ENCODE assay signal across 22 cellular contexts in the genomic region with DNA sequence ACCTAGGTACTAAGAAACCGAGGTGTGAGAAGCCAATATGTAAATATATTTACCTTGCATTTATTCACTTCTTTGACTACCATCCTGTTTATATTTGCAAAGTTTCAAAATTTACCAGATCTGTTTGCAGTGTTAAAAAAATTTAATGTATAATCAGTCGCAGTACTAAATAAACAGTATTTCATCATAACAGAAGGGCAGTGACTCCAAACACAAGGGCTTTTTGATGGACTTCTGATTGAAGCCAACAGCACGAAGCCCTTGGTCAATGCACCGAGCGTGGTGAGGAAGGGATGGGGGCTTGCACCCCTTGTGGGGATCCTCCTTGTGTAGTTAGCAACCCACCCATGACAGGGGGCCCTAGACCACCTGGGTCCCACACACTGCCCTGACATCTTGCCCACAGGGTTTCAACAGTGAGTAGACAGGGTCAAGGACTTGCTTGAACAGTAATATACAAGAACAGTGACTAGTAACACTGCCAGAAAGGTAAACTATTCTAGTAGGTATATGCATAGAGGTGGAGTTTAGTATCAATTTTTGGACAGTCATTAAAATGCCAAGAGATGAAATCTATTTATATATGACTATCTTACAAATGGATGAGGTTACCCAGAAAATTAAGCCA. TPM values are rescaled to one million over a fixed set of nuclear protein-coding genes. Genes with fewer than 3 reads are reported as not detected.
DNase-seq lines count a peak whose midpoint lies in the region; ATAC-seq, FAIRE-seq and TF ChIP-seq lines count a peak whose summit lies in the region.
"Had no signal": no experiment of that assay in that cellular context is flagged by ENCODE, and none has a peak within 500 bp of the region (broad histone marks: within the 10 kb centered on the region; RNA-seq: fewer than 3 reads in every experiment).

No MANE protein-coding gene starts in this region.

- CTCF ChIA-PET in HepG2 (lab: Yijun Ruan, JAX; ENCODE audit: low intra/inter-chr PET ratio, low total read pairs) = no interaction called here

- H3K27ac ChIP-seq in caudate nucleus (ENCODE audit: low read depth, low read length) = peak overlapping the region; percentile 14
- peak overlapping the region; percentile 36 for H3K27ac ChIP-seq in HepG2 (ENCODE audit: extremely low read length, insufficient read depth, low read length)
- H3K27ac ChIP-seq: HL-60 had no signal

- TF ChIP-seq RAD21 in HepG2 (CRISPR knock-in tag; IDR thresholded peaks at IDR 0.05) = no peak

- no peaks in the 10 kb centered on the region for H3K79me2 ChIP-seq in HepG2 (ENCODE audit: insufficient read depth, low read length)

- BruUV-seq in HepG2 (replicated peaks; lab: Mats Ljungman, UMichigan) = no TSS peak

- no peak for DNase-seq in caudate nucleus (lab: John Stamatoyannopoulos, UW)
- DNase-seq in HepG2 (ENCODE audit: low spot score) = peak; percentile 44
- DNase-seq in UCSD-AML1 (lab: John Stamatoyannopoulos, UW; ENCODE audit: unreplicated experiment) = no peak
- DNase-seq in foreskin melanocyte = no peak
- DNase-seq: ACHN; BE2C; C1 segment of cervical spinal cord; CD4-positive, alpha-beta T cell; DMS153; DMS79; GDM1; GOT3; H7; HFFc6; KBM-7 had no signal

- no peak for TF ChIP-seq CTCF in HepG2 (CRISPR knock-in tag; IDR thresholded peaks at IDR 0.05)

- no peak overlapping the region for H3K9ac ChIP-seq in HepG2 (ENCODE audit: insufficient read depth, low read depth, low read length)

- no peak overlapping the region for H2AFZ ChIP-seq in HepG2 (ENCODE audit: low read length)

- POLR2A ChIA-PET in HepG2 (lab: Yijun Ruan, JAX) = no interaction called here

- no peak for TF ChIP-seq POLR2A in HepG2 (IDR thresholded peaks at IDR 0.05; ENCODE audit: insufficient read depth in 1 of 2, low read depth in 2 of 2, low read length in 2 of 2)

- peak overlapping the region; percentile 37; the same call in 1 of the 2 replicates for H3K4me2 ChIP-seq in HepG2 (ENCODE audit: low read depth, low read length)

- peak; percentile 73 for ATAC-seq in HepG2
- no peak for ATAC-seq in HG03439 (IDR thresholded peaks at IDR 0.05; ENCODE audit: unreplicated experiment)
- no peak for ATAC-seq in GM21381 (IDR thresholded peaks at IDR 0.05; ENCODE audit: unreplicated experiment)
- ATAC-seq: HCT116 had no signal

- no peaks in the 10 kb centered on the region for H4K20me1 ChIP-seq in HepG2 (ENCODE audit: insufficient read depth, low read length)

- in situ Hi-C loops in HepG2 (cut with HindIII; ENCODE audit: extremely low pct_ligation_motif_present, low pct_unique_long_range_greater_than_20kb) = no loop called here

- H3K4me3 ChIP-seq in HepG2 (replicated peaks in 1 of 3; ENCODE audit: insufficient read depth in 1 of 3, low read depth in 2 of 3, low read length in 3 of 3) = no peak overlapping the region

- intact Hi-C loops in HepG2 (cut with micrococcal nuclease; ENCODE audit: unreplicated experiment) = no loop called here

- peaks cover 0 to 4% of the 10 kb centered on the region in 2 experiments; a peak in 1 of 5 replicates for H3K36me3 ChIP-seq in HepG2 (replicated peaks in 1 of 2; ENCODE audit: control insufficient read depth in 1 of 2, insufficient read depth in 2 of 2, low read length in 2 of 2)
- H3K36me3 ChIP-seq: BE2C had no signal

- peaks cover 15% of the 10 kb centered on the region for H3K4me1 ChIP-seq in HepG2 (ENCODE audit: insufficient read depth, low read length)
- H3K4me1 ChIP-seq: BE2C had no signal

- H3K9me3 ChIP-seq in HepG2 (ENCODE audit: low read length) = no peaks in the 10 kb centered on the region
- H3K9me3 ChIP-seq: BE2C had no signal

- 7% methylated on average over 5 of the region's 5 CpGs for WGBS in HepG2 (ENCODE audit: low lambda C conversion rate)

- TF ChIP-seq EP300 in HepG2 (IDR thresholded peaks at IDR 0.05; ENCODE audit: low read depth in 2 of 2, low read length in 2 of 2) (peak in 1 of 2 experiments; percentile 39; a peak in 2 of 4 replicates), HepG2 (CRISPR knock-in tag; IDR thresholded peaks at IDR 0.05; ENCODE audit: borderline replicate concordance) (no peak)

- FAIRE-seq in islet of Langerhans (lab: Jason Lieb, UNC) (peak; percentile 95), HepG2 (lab: Jason Lieb, UNC) (peak; percentile 60)
- FAIRE-seq: A204.1, GM12892 had no signal

- H3K27me3 ChIP-seq in HepG2 (ENCODE audit: control insufficient read depth in 1 of 2, insufficient read depth in 2 of 2, low read length in 2 of 2) = no peaks in the 10 kb centered on the region
- H3K27me3 ChIP-seq: BE2C had no signal

TF ChIP-seq in HepG2, 621 proteins besides CTCF, POLR2A, EP300 and RAD21 (continues in another document):
- TF ChIP-seq, protein P1, sequence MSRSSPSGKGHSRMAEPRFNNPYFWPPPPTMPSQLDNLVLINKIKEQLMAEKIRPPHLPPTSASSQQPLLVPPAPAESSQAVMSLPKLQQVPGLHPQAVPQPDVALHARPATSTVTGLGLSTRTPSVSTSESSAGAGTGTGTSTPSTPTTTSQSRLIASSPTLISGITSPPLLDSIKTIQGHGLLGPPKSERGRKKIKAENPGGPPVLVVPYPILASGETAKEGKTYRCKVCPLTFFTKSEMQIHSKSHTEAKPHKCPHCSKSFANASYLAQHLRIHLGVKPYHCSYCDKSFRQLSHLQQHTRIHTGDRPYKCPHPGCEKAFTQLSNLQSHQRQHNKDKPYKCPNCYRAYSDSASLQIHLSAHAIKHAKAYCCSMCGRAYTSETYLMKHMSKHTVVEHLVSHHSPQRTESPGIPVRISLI (CRISPR knock-in tag; IDR thresholded peaks at IDR 0.05; ENCODE audit: borderline replicate concordance) = peak; percentile 52; the same call in 1 of the 2 replicates
- TF ChIP-seq HDAC2 (CRISPR knock-in tag; IDR thresholded peaks at IDR 0.05) = peak; percentile 26; the same call in 1 of the 2 replicates
- TF ChIP-seq PAX8 (CRISPR knock-in tag; IDR thresholded peaks at IDR 0.05; ENCODE audit: borderline replicate concordance) = no peak
- no peak for TF ChIP-seq SRSF1 (optimal IDR thresholded peaks at IDR 0.05; ENCODE audit: low read depth, low read length)
- TF ChIP-seq, protein P2, sequence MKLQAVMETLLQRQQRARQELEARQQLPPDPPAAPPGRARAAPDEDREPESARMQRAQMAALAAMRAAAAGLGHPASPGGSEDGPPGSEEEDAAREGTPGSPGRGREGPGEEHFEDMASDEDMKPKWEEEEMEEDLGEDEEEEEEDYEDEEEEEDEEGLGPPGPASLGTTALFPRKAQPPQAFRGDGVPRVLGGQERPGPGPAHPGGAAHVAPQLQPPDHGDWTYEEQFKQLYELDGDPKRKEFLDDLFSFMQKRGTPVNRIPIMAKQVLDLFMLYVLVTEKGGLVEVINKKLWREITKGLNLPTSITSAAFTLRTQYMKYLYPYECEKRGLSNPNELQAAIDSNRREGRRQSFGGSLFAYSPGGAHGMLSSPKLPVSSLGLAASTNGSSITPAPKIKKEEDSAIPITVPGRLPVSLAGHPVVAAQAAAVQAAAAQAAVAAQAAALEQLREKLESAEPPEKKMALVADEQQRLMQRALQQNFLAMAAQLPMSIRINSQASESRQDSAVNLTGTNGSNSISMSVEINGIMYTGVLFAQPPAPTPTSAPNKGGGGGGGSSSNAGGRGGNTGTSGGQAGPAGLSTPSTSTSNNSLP (IDR thresholded peaks at IDR 0.05; ENCODE audit: low read depth, low read length) = peak; percentile 73; the same call in 1 of the 2 replicates
- TF ChIP-seq, protein P3, sequence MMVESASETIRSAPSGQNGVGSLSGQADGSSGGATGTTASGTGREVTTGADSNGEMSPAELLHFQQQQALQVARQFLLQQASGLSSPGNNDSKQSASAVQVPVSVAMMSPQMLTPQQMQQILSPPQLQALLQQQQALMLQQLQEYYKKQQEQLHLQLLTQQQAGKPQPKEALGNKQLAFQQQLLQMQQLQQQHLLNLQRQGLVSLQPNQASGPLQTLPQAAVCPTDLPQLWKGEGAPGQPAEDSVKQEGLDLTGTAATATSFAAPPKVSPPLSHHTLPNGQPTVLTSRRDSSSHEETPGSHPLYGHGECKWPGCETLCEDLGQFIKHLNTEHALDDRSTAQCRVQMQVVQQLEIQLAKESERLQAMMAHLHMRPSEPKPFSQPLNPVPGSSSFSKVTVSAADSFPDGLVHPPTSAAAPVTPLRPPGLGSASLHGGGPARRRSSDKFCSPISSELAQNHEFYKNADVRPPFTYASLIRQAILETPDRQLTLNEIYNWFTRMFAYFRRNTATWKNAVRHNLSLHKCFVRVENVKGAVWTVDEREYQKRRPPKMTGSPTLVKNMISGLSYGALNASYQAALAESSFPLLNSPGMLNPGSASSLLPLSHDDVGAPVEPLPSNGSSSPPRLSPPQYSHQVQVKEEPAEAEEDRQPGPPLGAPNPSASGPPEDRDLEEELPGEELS (CRISPR knock-in tag; IDR thresholded peaks at IDR 0.05) = peak; percentile 72
- TF ChIP-seq ZNF282 (IDR thresholded peaks at IDR 0.05; ENCODE audit: partially characterized antibody) = no peak
- no peak for TF ChIP-seq NR2C2 (CRISPR knock-in tag; IDR thresholded peaks at IDR 0.05; ENCODE audit: borderline replicate concordance)
- TF ChIP-seq NR2F6 (IDR thresholded peaks at IDR 0.05) = peak; percentile 44; the same call in 1 of the 2 replicates
- 0 out of 2 replicates have a peak, but pooled peaks have one; percentile 27 for TF ChIP-seq NR2F6 (CRISPR knock-in tag; IDR thresholded peaks at IDR 0.05)

RNA-seq across cellular contexts. Expression of a gene that starts 52.6 kb away (rescaled TPM):
- 26.8 and 35.0 TPM in 2 replicates for total RNA-seq in HepG2 (2016; rRNA removed; fragmentation: Illumina TruSeq; extraction: Trizol)
- 16.3 and 18.1 TPM in 2 replicates for total RNA-seq in HepG2 (2016; cell fraction: cytosol; rRNA removed; fragmentation: Illumina TruSeq; extraction: Trizol; ENCODE audit: low read depth)
- total RNA-seq in HepG2 (2016; cell fraction: insoluble cytoplasmic fraction; rRNA removed; fragmentation: Illumina TruSeq; extraction: Trizol) = 22.4 and 35.5 TPM in 2 replicates
- 27.6 and 33.0 TPM in 2 replicates for total RNA-seq in HepG2 (2016; cell fraction: membrane; rRNA removed; fragmentation: Illumina TruSeq; extraction: Trizol)
- total RNA-seq in HepG2 (2016; cell fraction: nucleus; rRNA removed; fragmentation: Illumina TruSeq; extraction: Trizol) = 34.2 and 36.7 TPM in 2 replicates
- polyA plus RNA-seq in HepG2 (2011; rRNA removed) = 50.0 and 59.5 TPM in 2 replicates
- 37.5 and 49.4 TPM in 2 replicates for polyA plus RNA-seq in HepG2 (2011; cell fraction: cytosol; rRNA removed)
- polyA plus RNA-seq in HepG2 (2011; cell fraction: nucleus; rRNA removed) = 238 and 301 TPM in 2 replicates
- 31.9 and 43.3 TPM in 2 replicates for polyA plus RNA-seq in HepG2 (2012)
- polyA plus RNA-seq in HepG2 (2016; cell fraction: cytosol; fragmentation: Illumina TruSeq; extraction: Trizol; ENCODE audit: low read depth) = 12.6 and 12.7 TPM in 2 replicates
- polyA plus RNA-seq in HepG2 (2016; cell fraction: insoluble cytoplasmic fraction; fragmentation: Illumina TruSeq; extraction: Trizol; ENCODE audit: low read depth) = 23.9 and 30.1 TPM in 2 replicates
- polyA plus RNA-seq in HepG2 (2016; cell fraction: membrane; fragmentation: Illumina TruSeq; extraction: Trizol; ENCODE audit: low read depth) = 21.4 and 23.2 TPM in 2 replicates
- 77.4 and 83.8 TPM in 2 replicates for polyA plus RNA-seq in HepG2 (2016; cell fraction: nucleus; fragmentation: Illumina TruSeq; extraction: Trizol; ENCODE audit: insufficient read depth, low read depth)
- polyA minus RNA-seq in HepG2 (2011; rRNA and poly(A)+ RNA removed; ENCODE audit: low replicate concordance) = 111 and 116 TPM in 2 replicates
- polyA minus RNA-seq in HepG2 (2011; cell fraction: cytosol; rRNA and poly(A)+ RNA removed) = 34.3 and 37.3 TPM in 2 replicates
- polyA minus RNA-seq in HepG2 (2011; cell fraction: nucleus; rRNA and poly(A)+ RNA removed) = 73.2 and 88.6 TPM in 2 replicates
